Comparison of ENCODE assay signal across 24 cellular contexts in the genomic region with DNA sequence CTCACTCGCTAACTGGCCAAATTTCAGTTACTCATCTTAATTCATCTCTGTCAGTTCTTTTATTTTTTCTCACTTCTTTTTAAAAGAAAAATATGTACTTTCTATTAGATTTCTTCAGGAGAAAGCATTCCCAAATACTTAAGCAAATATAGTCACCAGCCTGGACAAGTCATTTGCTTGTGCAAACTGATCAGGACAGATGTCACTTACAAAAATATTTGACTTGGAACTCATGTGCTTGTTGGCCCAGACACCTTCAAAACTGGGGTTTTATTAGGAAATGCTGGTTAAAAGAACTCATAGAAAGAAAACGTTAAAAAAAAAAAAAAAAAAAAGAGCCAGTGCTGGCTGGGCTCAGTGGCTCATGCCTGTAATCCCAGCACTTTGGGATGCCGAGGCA.
"Had no signal": no experiment of that assay in that cellular context is flagged by ENCODE, and none has a peak within 500 bp of the region (broad histone marks: within the 10 kb centered on the region; RNA-seq: fewer than 3 reads in every experiment).

No MANE protein-coding gene starts in this region.

- H3K27ac ChIP-seq: parathyroid adenoma, right atrium auricular region, sigmoid colon, stomach, thyroid gland, vagina had no signal

- H3K4me3 ChIP-seq: lung, right atrium auricular region, sigmoid colon, stomach, thyroid gland, vagina had no signal

- H3K9ac ChIP-seq: parathyroid adenoma had no signal

- H2AFZ ChIP-seq: parathyroid adenoma had no signal

- FAIRE-seq: endometrium, frontal cortex had no signal

- H3K36me3 ChIP-seq: right atrium auricular region, sigmoid colon, stomach, thyroid gland, vagina had no signal

- DNase-seq: cortex of kidney; effector memory CD8-positive, alpha-beta T cell; hypothalamus; immature natural killer cell; islet precursor cell; kidney glomerular epithelial cell; left colon; left ventricle myocardium superior; natural killer cell; occipital lobe; sigmoid colon; stimulated activated CD4-positive, alpha-beta T cell treated with anti-CD3 and anti-CD28 coated beads, Interleukin-2, amount 100 ng/mL, for 24 hours; stimulated activated CD4-positive, alpha-beta T cell treated with anti-CD3 and anti-CD28 coated beads, Interleukin-4, amount 100 ng/mL, for 24 hours; stimulated activated naive CD4-positive, alpha-beta T cell treated with Interleukin-2 at 50 U/mL for 16 hours; stomach; thyroid gland; trophoblast cell had no signal

- H3K4me1 ChIP-seq: parathyroid adenoma, right atrium auricular region, sigmoid colon, stomach, thyroid gland, vagina had no signal

- H3K79me2 ChIP-seq: parathyroid adenoma had no signal

- H3K9me3 ChIP-seq: right atrium auricular region, sigmoid colon, stomach, thyroid gland, vagina had no signal

- ATAC-seq: effector memory CD8-positive, alpha-beta T cell; left colon; left ventricle myocardium superior; natural killer cell; stimulated activated effector memory CD8-positive, alpha-beta T cell treated with anti-CD3 and anti-CD28 coated beads, Interleukin-12 subunit alpha, Interleukin-12 subunit beta, amount 100 ng/mL, for 72 hours had no signal

- H3K27me3 ChIP-seq: right atrium auricular region, sigmoid colon, stomach, thyroid gland, vagina had no signal
